1 cellular context compared by ENCODE assay signal in the genomic region with DNA sequence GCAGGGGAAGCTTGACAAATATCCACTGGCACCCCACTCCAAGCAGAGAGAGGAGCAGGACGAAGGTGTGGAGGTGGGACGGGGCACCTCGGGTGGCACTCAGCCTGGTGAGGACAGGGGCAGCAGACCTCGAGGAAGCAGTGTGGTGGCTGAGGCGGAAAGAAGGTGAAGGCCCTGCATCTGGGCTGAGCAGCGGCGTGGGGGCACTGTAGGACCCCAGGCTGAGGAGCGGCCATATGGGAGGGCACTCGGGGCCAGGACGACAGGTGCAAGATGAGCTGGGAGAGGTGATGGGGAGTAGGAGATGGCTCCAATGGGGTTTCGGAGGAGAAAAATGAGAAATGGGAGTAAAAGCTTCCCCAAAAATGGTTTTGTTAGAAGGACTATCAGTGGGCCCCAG.
TF ChIP-seq lines count a peak whose summit lies in the region.

No MANE protein-coding gene starts in this region.

TF ChIP-seq in H1, 55 proteins besides CTCF, POLR2A, EP300 and RAD21:
- no peak for TF ChIP-seq FOSL1 (IDR thresholded peaks at IDR 0.05; ENCODE audit: insufficient read depth, low read depth, low read length)
- TF ChIP-seq POU5F1 (IDR thresholded peaks at IDR 0.05; ENCODE audit: low read depth, low read length): no peak
- no peak for TF ChIP-seq ATF3 (IDR thresholded peaks at IDR 0.05; ENCODE audit: insufficient read depth, low read depth, low read length)
- TF ChIP-seq PHF8 (conservative IDR thresholded peaks at IDR 0.05; ENCODE audit: low read depth, low read length): no peak
- no peak for TF ChIP-seq EGR1 (IDR thresholded peaks at IDR 0.05; ENCODE audit: borderline replicate concordance, low read depth, low read length)
